13 cellular contexts compared by ENCODE assay signal in the genomic region with DNA sequence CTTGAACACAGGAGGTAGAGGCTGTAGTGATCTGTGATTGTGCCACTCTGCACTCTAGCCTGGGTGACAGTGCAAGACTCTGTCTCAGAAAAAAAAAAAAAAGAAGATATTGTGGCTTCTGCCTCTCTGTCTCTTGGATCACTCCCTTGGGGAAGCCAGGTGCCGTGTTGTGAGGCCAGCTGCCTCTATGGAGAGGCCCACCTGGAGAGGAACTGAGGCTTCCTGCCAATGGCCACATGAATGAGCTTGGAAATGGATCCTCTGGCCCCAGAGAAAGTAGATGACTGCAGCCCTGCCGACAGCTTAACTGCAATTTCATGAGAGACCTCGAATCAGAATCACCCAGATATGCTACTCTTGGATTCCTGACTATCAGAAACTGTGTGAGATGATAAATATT.
"Had no signal": no experiment of that assay in that cellular context is flagged by ENCODE, and none has a peak within 500 bp of the region (broad histone marks: within the 10 kb centered on the region; RNA-seq: fewer than 3 reads in every experiment).

No MANE protein-coding gene starts in this region.

- H3K4me3 ChIP-seq: cardiac muscle cell, dorsolateral prefrontal cortex, lower lobe of right lung, ovary, thyroid gland had no signal

- DNase-seq: activated B cell treated with CpG ODN at 0.5 μM for 24 hours; activated CD4-positive, alpha-beta memory T cell treated with anti-CD3 and anti-CD28 coated beads for 36 hours; activated CD4-positive, alpha-beta T cell treated with anti-CD3 and anti-CD28 coated beads for 4 hours; activated gamma-delta T cell treated with Interleukin-2 at 50 U/mL for 16 hours; activated T-cell treated with anti-CD3 and anti-CD28 coated beads for 4 hours; dorsolateral prefrontal cortex; hippocampal formation; lower lobe of right lung; naive thymus-derived CD8-positive, alpha-beta T cell; ovary; stimulated activated naive CD4-positive, alpha-beta T cell; thyroid gland had no signal

- H3K9me3 ChIP-seq: lower lobe of right lung, ovary, thyroid gland had no signal

- H3K27me3 ChIP-seq: cardiac muscle cell, dorsolateral prefrontal cortex, ovary, thyroid gland had no signal

- H3K36me3 ChIP-seq: cardiac muscle cell, lower lobe of right lung, ovary, thyroid gland had no signal

- H3K27ac ChIP-seq: cardiac muscle cell, lower lobe of right lung, ovary, thyroid gland had no signal
